Comparison of ENCODE assay signal across 15 cellular contexts in genomic region chr5:115583474-115583873, GRCh38. TPM values are rescaled to one million over a fixed set of nuclear protein-coding genes. Genes with fewer than 3 reads are reported as not detected.
DNase-seq lines count a peak whose midpoint lies in the region; ATAC-seq, FAIRE-seq and TF ChIP-seq lines count a peak whose summit lies in the region.
"Had no signal": no experiment of that assay in that cellular context is flagged by ENCODE, and none has a peak within 500 bp of the region (broad histone marks: within the 10 kb centered on the region; RNA-seq: fewer than 3 reads in every experiment).

No MANE protein-coding gene starts in this region.

- FAIRE-seq in pancreas (lab: Jason Lieb, UNC) = no peak

- no peak overlapping the region for H2AFZ ChIP-seq in PC-3 (ENCODE audit: low read length)
- H2AFZ ChIP-seq: parathyroid adenoma had no signal

- H3K4me2 ChIP-seq in PC-3 (ENCODE audit: low read length) = no peak overlapping the region

- peaks cover 27% of the 10 kb centered on the region for H3K4me1 ChIP-seq in PC-3 (ENCODE audit: insufficient read depth, low read length)
- H3K4me1 ChIP-seq in pancreas = no peaks in the 10 kb centered on the region
- H3K4me1 ChIP-seq in HAP-1 = no peaks in the 10 kb centered on the region
- H3K4me1 ChIP-seq: parathyroid adenoma had no signal

- H3F3A ChIP-seq in PC-3 (ENCODE audit: low read length, unreplicated experiment) = no peaks in the 10 kb centered on the region

- POLR2A ChIA-PET in PC-3 (lab: Charles Lee; ENCODE audit: unreplicated experiment) (interaction anchor here (0.6 kb wide), 1 partner anchor 9 kb away, joined by 4 read pairs; no protein-coding TSS in a partner anchor), HEK293T (lab: Yijun Ruan, JAX) (no interaction called here)

- H3K27ac ChIP-seq in PC-3 (ENCODE audit: low read length) (no peak overlapping the region), pancreas (no peak overlapping the region)
- H3K27ac ChIP-seq: gastroesophageal sphincter, parathyroid adenoma, stomach had no signal

- H3K79me2 ChIP-seq in PC-3 (ENCODE audit: low read length) = no peaks in the 10 kb centered on the region
- H3K79me2 ChIP-seq: parathyroid adenoma had no signal

- H3K9ac ChIP-seq in PC-3 (ENCODE audit: low read length) = no peak overlapping the region
- H3K9ac ChIP-seq: parathyroid adenoma had no signal

- no peaks in the 10 kb centered on the region for H3K36me3 ChIP-seq in PC-3 (ENCODE audit: low read depth, low read length)
- H3K36me3 ChIP-seq in pancreas = peaks cover 0 to 9% (median 0%) of the 10 kb centered on the region in 3 donors
- H3K36me3 ChIP-seq in HAP-1 (replicated peaks) = no peaks in the 10 kb centered on the region

- in situ Hi-C loops in HAP-1 (cut with MboI; ENCODE audit: low sequenced_read_pairs) = no loop called here

- ATAC-seq in PC-3 = peak; percentile 22; the same call in 1 of the 2 replicates
- ATAC-seq in pancreas = peak; percentile 68 to 81 (median 70)
- no peak for ATAC-seq in GM21515 (IDR thresholded peaks at IDR 0.05; ENCODE audit: unreplicated experiment)
- no peak for ATAC-seq in GM19035 (IDR thresholded peaks at IDR 0.05; ENCODE audit: unreplicated experiment)
- ATAC-seq: gastroesophageal sphincter had no signal

- DNase-seq in ELR (ENCODE audit: low read depth) (peak; percentile 97), PC-3 (peak; percentile 52), fibroblast of gingiva (ENCODE audit: low read depth) (peak; percentile 66), pancreas (peak in 1 of 6 donors; percentile 34), HAP-1 (ENCODE audit: low spot score in 2 of 2) (no peak), HEK293T (ENCODE audit: extremely low spot score) (no peak)
- DNase-seq: activated CD8-positive, alpha-beta memory T cell treated with anti-CD3 and anti-CD28 coated beads for 24 hours; activated naive CD4-positive, alpha-beta T cell treated with anti-CD3 and anti-CD28 coated beads for 36 hours; NCI-H2171 treated with DMSO at 0.1 percent for 48 hours; stimulated activated CD4-positive, alpha-beta T cell treated with anti-CD3 and anti-CD28 coated beads, Interleukin-4, amount 100 ng/mL, for 24 hours; stomach had no signal

- TF ChIP-seq CTCF in PC-3 (conservative IDR thresholded peaks at IDR 0.05; ENCODE audit: low read depth, low read length) (no peak), pancreas (IDR thresholded peaks at IDR 0.05) (no peak)

- H4K20me1 ChIP-seq in PC-3 (ENCODE audit: low read length) = no peaks in the 10 kb centered on the region

- intact Hi-C loops in PC-3 (cut with micrococcal nuclease) = no loop called here
- intact Hi-C loops in pancreas (cut with DNase I) = loop anchor here in 1 of 3 donors (10.0 kb wide), 1 partner anchor 279 kb away; no protein-coding TSS in a partner anchor

- H3K9me2 ChIP-seq in PC-3 (replicated peaks; ENCODE audit: low read length) = no peaks in the 10 kb centered on the region

- H3K27me3 ChIP-seq in PC-3 (ENCODE audit: low read length) (no peaks in the 10 kb centered on the region), pancreas (no peaks in the 10 kb centered on the region), HAP-1 (ENCODE audit: low read depth) (peaks cover 2% of the 10 kb centered on the region; the same call in 1 of the 2 replicates)
- H3K27me3 ChIP-seq: gastroesophageal sphincter, stomach had no signal

- WGBS in pancreas, 2 donors = 51 to 54% methylated on average over 3 of the region's 3 CpGs

- no peaks in the 10 kb centered on the region for H3K9me3 ChIP-seq in PC-3 (ENCODE audit: low read length)
- H3K9me3 ChIP-seq in pancreas = no peaks in the 10 kb centered on the region
- no peaks in the 10 kb centered on the region for H3K9me3 ChIP-seq in HAP-1
- H3K9me3 ChIP-seq: gastroesophageal sphincter, stomach had no signal

- BruUV-seq in PC-3 (replicated peaks; lab: Mats Ljungman, UMichigan) = no TSS peak

- no peak overlapping the region for H3K4me3 ChIP-seq in PC-3 (ENCODE audit: low read length)
- no peak overlapping the region for H3K4me3 ChIP-seq in pancreas
- no peak overlapping the region for H3K4me3 ChIP-seq in HAP-1
- H3K4me3 ChIP-seq: gastroesophageal sphincter, stomach had no signal

- CTCF ChIA-PET in PC-3 (lab: Charles Lee) (no interaction called here), HEK293T (lab: Yijun Ruan, JAX) (interaction anchor here (1.6 kb wide), 1 partner anchor 9 kb away, joined by 4 read pairs; no protein-coding TSS in a partner anchor)

TF ChIP-seq in HEK293T, 16 proteins besides CTCF, POLR2A, EP300 and RAD21:
- TF ChIP-seq LEF1 (IDR thresholded peaks at IDR 0.05; ENCODE audit: borderline replicate concordance) = no peak
- TF ChIP-seq TARDBP (IDR thresholded peaks at IDR 0.05) = no peak
- TF ChIP-seq ZNF384 (IDR thresholded peaks at IDR 0.05) = no peak
- no peak for TF ChIP-seq ARNT (IDR thresholded peaks at IDR 0.05)
- TF ChIP-seq, protein P1, sequence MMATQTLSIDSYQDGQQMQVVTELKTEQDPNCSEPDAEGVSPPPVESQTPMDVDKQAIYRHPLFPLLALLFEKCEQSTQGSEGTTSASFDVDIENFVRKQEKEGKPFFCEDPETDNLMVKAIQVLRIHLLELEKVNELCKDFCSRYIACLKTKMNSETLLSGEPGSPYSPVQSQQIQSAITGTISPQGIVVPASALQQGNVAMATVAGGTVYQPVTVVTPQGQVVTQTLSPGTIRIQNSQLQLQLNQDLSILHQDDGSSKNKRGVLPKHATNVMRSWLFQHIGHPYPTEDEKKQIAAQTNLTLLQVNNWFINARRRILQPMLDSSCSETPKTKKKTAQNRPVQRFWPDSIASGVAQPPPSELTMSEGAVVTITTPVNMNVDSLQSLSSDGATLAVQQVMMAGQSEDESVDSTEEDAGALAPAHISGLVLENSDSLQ (IDR thresholded peaks at IDR 0.05) = no peak
- TF ChIP-seq FOXM1 (IDR thresholded peaks at IDR 0.05; ENCODE audit: borderline replicate concordance) = no peak
- no peak for TF ChIP-seq CTBP1 (IDR thresholded peaks at IDR 0.05; ENCODE audit: borderline replicate concordance)
- TF ChIP-seq ELF4 (IDR thresholded peaks at IDR 0.05) = no peak
- TF ChIP-seq NFRKB (IDR thresholded peaks at IDR 0.05) = no peak
- TF ChIP-seq BHLHE40 (IDR thresholded peaks at IDR 0.05; ENCODE audit: borderline replicate concordance) = no peak
- TF ChIP-seq FOXK2 (IDR thresholded peaks at IDR 0.05) = no peak
- TF ChIP-seq SUZ12 (IDR thresholded peaks at IDR 0.05) = no peak
- no peak for TF ChIP-seq SP1 (IDR thresholded peaks at IDR 0.05)
- TF ChIP-seq L3MBTL2 (conservative IDR thresholded peaks at IDR 0.05) = no peak
- TF ChIP-seq HDGF (IDR thresholded peaks at IDR 0.05; ENCODE audit: borderline replicate concordance) = no peak
- no peak for TF ChIP-seq FOXA1 (IDR thresholded peaks at IDR 0.05)

RNA-seq across cellular contexts. Expression of gene TICAM2, which starts 18.8 kb away (rescaled TPM):
- total RNA-seq in PC-3 (2014; rRNA removed) (3.9 and 5.0 TPM in 2 replicates), pancreas (1 to 10 TPM; 1.6 to 3.4 (median 2.2) TPM)
- 1 to 10 TPM; 1.4 to 1.9 TPM for polyA plus RNA-seq in pancreas

RNA-seq across cellular contexts. Expression of gene FEM1C, which starts 38.9 kb away (rescaled TPM):
- 8.4 and 9.1 TPM in 2 replicates for total RNA-seq in PC-3 (2014; rRNA removed)
- 10 to 100 TPM in 1 of 6 donors, 1 to 10 TPM in 5; 5.9 to 11.2 (median 8.0) TPM for total RNA-seq in pancreas
- polyA plus RNA-seq in pancreas = 1 to 10 TPM; 3.2 to 4.4 TPM

RNA-seq across cellular contexts. Expression of gene TMED7, which starts 42.4 kb away (rescaled TPM):
- total RNA-seq in PC-3 (2014; rRNA removed) = 234 and 278 TPM in 2 replicates
- 10 to 100 TPM; 39.4 to 71.3 (median 63.7) TPM for total RNA-seq in pancreas
- 10 to 100 TPM in 1 of 2 donors, 1 to 10 TPM in 1; 8.2 to 27.5 TPM for polyA plus RNA-seq in pancreas

Comparison
In these comparisons a context has a peak if more than half of its experiments do, and no peak if none do; other contexts are left out.
1. DNase-seq: peak in ELR (single experiment), PC-3 (single experiment) and fibroblast of gingiva (single experiment); none in HAP-1 (0 of 2) and HEK293T (single experiment).
2. ATAC-seq: peak in PC-3 (single experiment) and pancreas (4 of 4); none in GM21515 (single experiment) and GM19035 (single experiment).